Comparison of ENCODE assay signal across 13 cellular contexts in genomic region chr11:72641522-72641899, GRCh38. TPM values are rescaled to one million over a fixed set of nuclear protein-coding genes. Genes with fewer than 3 reads are reported as not detected.
DNase-seq lines count a peak whose midpoint lies in the region; ATAC-seq and TF ChIP-seq lines count a peak whose summit lies in the region.
"Had no signal": no experiment of that assay in that cellular context is flagged by ENCODE, and none has a peak within 500 bp of the region (broad histone marks: within the 10 kb centered on the region; RNA-seq: fewer than 3 reads in every experiment).

No MANE protein-coding gene starts in this region.

- no peak for ATAC-seq in lower lobe of right lung
- ATAC-seq in GM21576 (IDR thresholded peaks at IDR 0.05; ENCODE audit: unreplicated experiment), result no peak

- no peak overlapping the region for H2AFZ ChIP-seq in smooth muscle cell (ENCODE audit: low read depth)

- no peaks in the 10 kb centered on the region for H3K79me2 ChIP-seq in smooth muscle cell (ENCODE audit: low read depth)

- H3K9me3 ChIP-seq in BLaER1 (no peaks in the 10 kb centered on the region), colonic mucosa (no peaks in the 10 kb centered on the region), lower lobe of right lung (no peaks in the 10 kb centered on the region), smooth muscle cell (replicated peaks; ENCODE audit: low read depth) (no peaks in the 10 kb centered on the region)
- H3K9me3 ChIP-seq: mucosa of descending colon had no signal

- WGBS in smooth muscle cell (ENCODE audit: low lambda C conversion rate), result 70% methylated on average over 6 of the region's 6 CpGs

- TF ChIP-seq CTCF in colonic mucosa (IDR thresholded peaks at IDR 0.05), result no peak
- no peak for TF ChIP-seq CTCF in lower lobe of right lung (IDR thresholded peaks at IDR 0.05)
- TF ChIP-seq CTCF in smooth muscle cell (IDR thresholded peaks at IDR 0.05; ENCODE audit: borderline replicate concordance, insufficient read depth, poor library complexity, severe bottlenecking), result no peak

- H3K27me3 ChIP-seq in BLaER1 (peaks cover 43% of the 10 kb centered on the region), colonic mucosa (peaks cover 10% of the 10 kb centered on the region), lower lobe of right lung (ENCODE audit: low read depth) (peaks cover 32% of the 10 kb centered on the region), smooth muscle cell (ENCODE audit: low read depth) (peaks cover 45% of the 10 kb centered on the region)

- H3F3A ChIP-seq in smooth muscle cell (ENCODE audit: low read depth), result no peaks in the 10 kb centered on the region

- H3K27ac ChIP-seq in BLaER1 (no peak overlapping the region), colonic mucosa (no peak overlapping the region), lower lobe of right lung (peak overlapping the region; percentile 62), smooth muscle cell (ENCODE audit: low read depth) (no peak overlapping the region)
- H3K27ac ChIP-seq: cardiac muscle cell had no signal

- H3K4me2 ChIP-seq in BLaER1, result no peak overlapping the region
- H3K4me2 ChIP-seq in smooth muscle cell, result peak overlapping the region; percentile 96

- intact Hi-C loops in colonic mucosa (cut with DNase I), result loop anchor here (5.0 kb wide), 1 partner anchor 169 kb away; no protein-coding TSS in a partner anchor
- intact Hi-C loops in lower lobe of right lung (cut with DNase I), result no loop called here
- intact Hi-C loops in posterior cingulate gyrus (cut with DNase I), result no loop called here

- H3K36me3 ChIP-seq in BLaER1 (no peaks in the 10 kb centered on the region), colonic mucosa (no peaks in the 10 kb centered on the region), lower lobe of right lung (no peaks in the 10 kb centered on the region), smooth muscle cell (ENCODE audit: low read depth) (no peaks in the 10 kb centered on the region)
- H3K36me3 ChIP-seq: cardiac muscle cell had no signal

- H4K20me1 ChIP-seq in BLaER1 (0 out of 2 replicates have a peak, but pooled peaks cover 15% of the 10 kb centered on the region), smooth muscle cell (ENCODE audit: low read depth) (no peaks in the 10 kb centered on the region)

- H3K9ac ChIP-seq in BLaER1 (no peak overlapping the region), colonic mucosa (ENCODE audit: low read depth in 2 of 2, low read length in 2 of 2) (peak overlapping the region in 1 of 2 donors; percentile 4), smooth muscle cell (ENCODE audit: low read depth) (no peak overlapping the region)

- H3K4me1 ChIP-seq in BLaER1 (peaks cover 3% of the 10 kb centered on the region; the same call in 1 of the 2 replicates), colonic mucosa (peaks cover 10% of the 10 kb centered on the region), lower lobe of right lung (peaks cover 18% of the 10 kb centered on the region), smooth muscle cell (ENCODE audit: low read depth) (peaks cover 5% of the 10 kb centered on the region)

- H3K4me3 ChIP-seq in BLaER1, result peak overlapping the region; percentile 62; the same call in 1 of the 2 replicates
- peak overlapping the region; percentile 53 for H3K4me3 ChIP-seq in colonic mucosa
- peak overlapping the region; percentile 62 for H3K4me3 ChIP-seq in lower lobe of right lung
- H3K4me3 ChIP-seq in smooth muscle cell, result no peak overlapping the region
- H3K4me3 ChIP-seq: mucosa of descending colon had no signal

- no peak for DNase-seq in colonic mucosa
- no peak for DNase-seq in lower lobe of right lung
- DNase-seq in smooth muscle cell (lab: John Stamatoyannopoulos, UW; ENCODE audit: unreplicated experiment), result no peak
- DNase-seq in posterior cingulate gyrus, result no peak
- no peak for DNase-seq in amniotic stem cell (lab: John Stamatoyannopoulos, UW)
- DNase-seq in NCI-H1092 (lab: John Stamatoyannopoulos, UW), result no peak
- DNase-seq: activated naive CD4-positive, alpha-beta T cell treated with anti-CD3 and anti-CD28 coated beads for 36 hours; DMS79; NCI-H526 had no signal

RNA-seq across cellular contexts. Expression of gene PDE2A, which starts 32.7 kb away (rescaled TPM):
- 1 to 10 TPM; 5.6 to 8.9 TPM for total RNA-seq in colonic mucosa
- 19.5 TPM for total RNA-seq in lower lobe of right lung
- total RNA-seq in smooth muscle cell, result not detected in 2 replicates
- 1.0 TPM in 2 replicates for polyA plus RNA-seq in smooth muscle cell
- polyA plus RNA-seq: cardiac muscle cell had no signal
